Comparison of ENCODE assay signal across 1 cellular context in the genomic region with DNA sequence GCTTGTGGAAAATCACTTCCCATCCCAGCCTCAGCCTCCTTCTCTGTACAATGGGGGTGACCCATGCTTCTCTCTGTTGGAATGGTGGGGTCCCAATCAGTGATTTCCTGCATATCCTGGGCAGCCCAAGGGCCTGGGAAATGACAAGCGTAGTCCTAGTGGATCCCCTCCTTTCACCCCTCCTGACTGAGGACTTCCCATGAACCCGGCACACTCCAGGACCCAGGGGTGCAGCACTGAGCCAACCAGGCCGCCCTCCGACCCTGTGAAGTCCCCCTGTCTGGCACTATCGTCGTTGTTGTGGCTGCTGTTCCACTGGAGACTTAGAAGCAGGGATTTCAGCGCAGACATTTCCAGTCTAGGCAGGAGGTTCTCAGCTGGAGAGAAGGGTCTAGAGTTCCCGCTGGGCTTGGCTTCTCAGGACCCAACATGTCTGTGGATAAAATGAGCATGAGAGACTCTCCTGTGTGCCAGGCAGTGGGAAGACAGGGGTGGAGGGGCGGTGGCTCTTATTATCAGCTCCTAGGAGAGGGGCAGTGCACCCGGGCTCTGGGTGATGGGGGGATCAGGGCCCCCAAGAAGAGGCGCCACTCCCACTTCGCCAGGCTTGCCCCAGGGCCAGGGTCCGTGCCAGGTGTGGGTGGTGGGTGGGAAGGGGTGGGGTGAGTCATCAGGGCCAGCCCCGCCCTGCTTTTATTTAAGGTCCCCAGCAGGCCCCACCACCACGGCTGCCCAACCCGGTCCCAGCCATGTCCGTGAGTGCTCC.
TF ChIP-seq lines count a peak whose summit lies in the region.

A gene (plus strand): TSS at position 723 of the 766 bp plus-strand sequence. CDS start 27 bp downstream, at position 750.

TF ChIP-seq in H1, 55 proteins besides CTCF, POLR2A, EP300 and RAD21:
- no peak for TF ChIP-seq PHF8 (conservative IDR thresholded peaks at IDR 0.05; ENCODE audit: low read depth, low read length)
- TF ChIP-seq TCF12 (IDR thresholded peaks at IDR 0.05; ENCODE audit: low read depth, low read length) = no peak
- TF ChIP-seq KDM5A (IDR thresholded peaks at IDR 0.05; ENCODE audit: low read length) = no peak
